Comparison of ENCODE assay signal across 8 cellular contexts in genomic region chr3:61530355-61530754, GRCh38. TPM values are rescaled to one million over a fixed set of nuclear protein-coding genes. Genes with fewer than 3 reads are reported as not detected.
DNase-seq lines count a peak whose midpoint lies in the region; ATAC-seq, FAIRE-seq and TF ChIP-seq lines count a peak whose summit lies in the region.

No MANE protein-coding gene starts in this region.

- intact Hi-C loops in endothelial cell of umbilical vein (cut with micrococcal nuclease) = loop anchor here (1.0 kb wide), 1 partner anchor 658 kb away; no protein-coding TSS in a partner anchor

- H3K27me3 ChIP-seq in endothelial cell of umbilical vein (ENCODE audit: control insufficient read depth in 2 of 2, insufficient read depth in 2 of 2, low read length in 2 of 2) = peaks cover 4 to 5% of the 10 kb centered on the region in 2 experiments

- H4K20me1 ChIP-seq in endothelial cell of umbilical vein (replicated peaks; ENCODE audit: control insufficient read depth, extremely low read depth, insufficient read depth, low read length) = no peaks in the 10 kb centered on the region

- CTCF ChIA-PET in endothelial cell of umbilical vein (lab: Charles Lee) = interaction anchor here (0.6 to 3.2 kb wide), 32 partner anchors 9 to 1955 kb away, joined by 3 to 32 read pairs (median 5); partner anchors contain the start of gene PTPRG

- no peak overlapping the region for H3K4me3 ChIP-seq in endothelial cell of umbilical vein (replicated peaks in 1 of 3; ENCODE audit: insufficient read depth in 1 of 3, low read depth in 1 of 3, low read length in 3 of 3)

- no peaks in the 10 kb centered on the region for H3K9me3 ChIP-seq in endothelial cell of umbilical vein (replicated peaks; ENCODE audit: control insufficient read depth, insufficient read depth, low read length)

- no peak for TF ChIP-seq POLR2A in endothelial cell of umbilical vein (IDR thresholded peaks at IDR 0.05; ENCODE audit: low read depth, low read length)

- peak; percentile 33 to 51 for TF ChIP-seq CTCF in endothelial cell of umbilical vein (IDR thresholded peaks at IDR 0.05; ENCODE audit: extremely low read depth in 1 of 2, insufficient read depth in 1 of 2, low read depth in 1 of 2, low read length in 2 of 2)

- POLR2A ChIA-PET in endothelial cell of umbilical vein (lab: Charles Lee) = no interaction called here

- no peak overlapping the region for H2AFZ ChIP-seq in endothelial cell of umbilical vein (ENCODE audit: low read depth, low read length)

- no peaks in the 10 kb centered on the region for H3K36me3 ChIP-seq in endothelial cell of umbilical vein (ENCODE audit: control insufficient read depth in 2 of 2, extremely low read depth in 1 of 2, insufficient read depth in 2 of 2, low read length in 2 of 2)

- H3K9me1 ChIP-seq in endothelial cell of umbilical vein (replicated peaks; ENCODE audit: control insufficient read depth, extremely low read depth, insufficient read depth, low read length) = no peaks in the 10 kb centered on the region

- FAIRE-seq in endothelial cell of umbilical vein (lab: Jason Lieb, UNC) = peak; percentile 68

- BruUV-seq in endothelial cell of umbilical vein (replicated peaks; lab: Mats Ljungman, UMichigan) = no TSS peak

- no peak overlapping the region for H3K27ac ChIP-seq in endothelial cell of umbilical vein (ENCODE audit: insufficient read depth, low read depth, low read length)

- DNase-seq in NCI-H510A treated with DMSO at 0.1 percent for 48 hours (lab: John Stamatoyannopoulos, UW) = peak; percentile 4
- no peak for DNase-seq in NCI-H510A (lab: John Stamatoyannopoulos, UW)
- peak; percentile 11 for DNase-seq in NCI-H460 (ENCODE audit: extremely low read depth, low read depth)
- DNase-seq in endothelial cell of umbilical vein (ENCODE audit: low read depth, low spot score) = peak; percentile 51
- DNase-seq in renal cortical epithelial cell (ENCODE audit: low read depth) = peak; percentile 67
- DNase-seq in hepatic stellate cell (ENCODE audit: low spot score) = no peak

- dilution Hi-C loops in endothelial cell of umbilical vein (cut with MboI; ENCODE audit: extremely low pct_ligation_motif_present, low sequenced_read_pairs) = no loop called here

- no peak overlapping the region for H3K4me2 ChIP-seq in endothelial cell of umbilical vein (ENCODE audit: insufficient read depth, low read length)

- H3K9ac ChIP-seq in endothelial cell of umbilical vein (replicated peaks; ENCODE audit: extremely low read depth, insufficient read depth, low read length) = no peak overlapping the region

- no peak for ATAC-seq in GM19351 (IDR thresholded peaks at IDR 0.05; ENCODE audit: unreplicated experiment)
- no peak for ATAC-seq in GM18858 (IDR thresholded peaks at IDR 0.05; ENCODE audit: unreplicated experiment)

- H3K79me2 ChIP-seq in endothelial cell of umbilical vein (ENCODE audit: control insufficient read depth, insufficient read depth, low read length) = no peaks in the 10 kb centered on the region

- H3K4me1 ChIP-seq in endothelial cell of umbilical vein (ENCODE audit: control insufficient read depth, extremely low read depth, insufficient read depth, low read length) = no peaks in the 10 kb centered on the region

TF ChIP-seq in endothelial cell of umbilical vein, 7 proteins besides CTCF, POLR2A, EP300 and RAD21:
- TF ChIP-seq JUN (IDR thresholded peaks at IDR 0.05; ENCODE audit: borderline replicate concordance, insufficient read depth, insufficient read length, low read depth) = no peak
- no peak for TF ChIP-seq EZH2 (IDR thresholded peaks at IDR 0.05; ENCODE audit: borderline replicate concordance, low read depth, low read length, severe bottlenecking)
- TF ChIP-seq GATA2 (IDR thresholded peaks at IDR 0.05; ENCODE audit: insufficient read depth, insufficient read length, low read depth, low read length) = no peak

RNA-seq across cellular contexts. Expression of gene PTPRG, which starts 31.0 kb away (rescaled TPM):
- 24.9 and 25.5 TPM in 2 replicates for total RNA-seq in NCI-H460 (2014; rRNA removed; shearing (Covaris generic))
- 5.9 and 12.3 TPM in 2 replicates for polyA plus RNA-seq in NCI-H460 (2014; cell fraction: nucleus; rRNA removed)
- total RNA-seq in endothelial cell of umbilical vein (37.5 and 39.1 TPM in 2 replicates), renal cortical epithelial cell (29.2 and 119 TPM in 2 replicates)
- polyA plus RNA-seq in endothelial cell of umbilical vein = 8.8 and 8.9 TPM in 2 replicates
- polyA plus RNA-seq in endothelial cell of umbilical vein (2011; cell fraction: cytosol; rRNA removed) = 7.6 and 8.7 TPM in 2 replicates
- 14.3 and 15.4 TPM in 2 replicates for polyA plus RNA-seq in endothelial cell of umbilical vein (2011; cell fraction: nucleus; rRNA removed)
- polyA plus RNA-seq in endothelial cell of umbilical vein (2012) = 21.5 and 27.6 TPM in 2 replicates
- 58.0 and 59.5 TPM in 2 replicates for polyA minus RNA-seq in endothelial cell of umbilical vein
- polyA minus RNA-seq in endothelial cell of umbilical vein (2011; cell fraction: cytosol; rRNA and poly(A)+ RNA removed) = not detected
- polyA minus RNA-seq in endothelial cell of umbilical vein (2011; cell fraction: nucleus; rRNA and poly(A)+ RNA removed) = 85.0 and 86.2 TPM in 2 replicates

Comparison
In these comparisons a context has a peak if more than half of its experiments do, and no peak if none do; other contexts are left out.
1. DNase-seq: peak in NCI-H510A treated with DMSO at 0.1 percent for 48 hours (single experiment), NCI-H460 (single experiment), endothelial cell of umbilical vein (single experiment) and renal cortical epithelial cell (single experiment); none in NCI-H510A (single experiment) and hepatic stellate cell (single experiment).